Comparison of ENCODE assay signal across 11 cellular contexts in genomic region chr6:113120214-113120576, GRCh38.
A peak's percentile ranks its signal among the peaks of the same experiment; 100 is the strongest.
DNase-seq lines count a peak whose midpoint lies in the region; TF ChIP-seq lines count a peak whose summit lies in the region.
"Had no signal": no experiment of that assay in that cellular context is flagged by ENCODE, and none has a peak within 500 bp of the region (broad histone marks: within the 10 kb centered on the region; RNA-seq: fewer than 3 reads in every experiment).

No MANE protein-coding gene starts in this region.

- peak; percentile 18 for DNase-seq in ACHN
- DNase-seq in adipocyte (ENCODE audit: low read depth), result peak; percentile 93
- DNase-seq in islet precursor cell, result peak; percentile 51
- DNase-seq in HuH-7.5 (ENCODE audit: low spot score), result no peak
- no peak for DNase-seq in posterior vena cava (ENCODE audit: low spot score)
- DNase-seq in activated CD8-positive, alpha-beta memory T cell treated with anti-CD3 and anti-CD28 coated beads, Interleukin-2, amount 50 U/mL, for 4 hours, result no peak
- no peak for DNase-seq in GDM1 (lab: John Stamatoyannopoulos, UW)
- DNase-seq: left colon, NCI-H2081 had no signal

- intact Hi-C loops in posterior vena cava (cut with DNase I), result no loop called here

- TF ChIP-seq EP300 in Ishikawa (IDR thresholded peaks at IDR 0.05; ENCODE audit: borderline replicate concordance), result peak; percentile 16; the same call in 1 of the 2 replicates

- no peak overlapping the region for H3K4me3 ChIP-seq in adipocyte (ENCODE audit: low read length)
- H3K4me3 ChIP-seq: BLaER1 had no signal

- peaks cover 11% of the 10 kb centered on the region for H3K9me3 ChIP-seq in adipocyte (ENCODE audit: control insufficient read depth, low read length)
- H3K9me3 ChIP-seq: BLaER1 had no signal

- in situ Hi-C loops in ACHN (cut with HindIII; ENCODE audit: low pct_ligation_motif_present, low pct_unique_long_range_greater_than_20kb, low sequenced_read_pairs), result no loop called here

- H3K4me1 ChIP-seq in adipocyte (ENCODE audit: control insufficient read depth, insufficient read depth, low read length), result peaks cover 28% of the 10 kb centered on the region
- H3K4me1 ChIP-seq: BLaER1 had no signal

- no peaks in the 10 kb centered on the region for H3K27me3 ChIP-seq in adipocyte (replicated peaks; ENCODE audit: control insufficient read depth, insufficient read depth, low read length)
- H3K27me3 ChIP-seq: BLaER1 had no signal

- TF ChIP-seq RAD21 in Ishikawa (IDR thresholded peaks at IDR 0.05; ENCODE audit: low read depth), result no peak

- H3K9ac ChIP-seq in adipocyte (ENCODE audit: low read length), result no peak overlapping the region
- H3K9ac ChIP-seq: BLaER1 had no signal

- H3K36me3 ChIP-seq in adipocyte (ENCODE audit: control insufficient read depth, insufficient read depth, low read length, severe bottlenecking), result no peaks in the 10 kb centered on the region
- H3K36me3 ChIP-seq: BLaER1 had no signal

TF ChIP-seq in Ishikawa, 13 proteins besides CTCF, POLR2A, EP300 and RAD21:
- TF ChIP-seq NFIC (IDR thresholded peaks at IDR 0.05) (0 out of 2 replicates have a peak, but pooled peaks have one; percentile 21), TEAD4 (IDR thresholded peaks at IDR 0.05) (peak; percentile 50; the same call in 1 of the 2 replicates), TCF12 (IDR thresholded peaks at IDR 0.05; ENCODE audit: low read depth) (peak; percentile 46; the same call in 1 of the 2 replicates), REST (IDR thresholded peaks at IDR 0.05; ENCODE audit: low read depth) (no peak), USF1 (IDR thresholded peaks at IDR 0.05) (no peak), CEBPB (IDR thresholded peaks at IDR 0.05) (peak; percentile 71), FOXM1 (IDR thresholded peaks at IDR 0.05; ENCODE audit: borderline replicate concordance, low read depth) (no peak; the same call in 1 of the 2 replicates)

Comparison
In these comparisons a context has a peak if more than half of its experiments do, and no peak if none do; other contexts are left out.
1. DNase-seq: peak in ACHN (single experiment), adipocyte (single experiment) and islet precursor cell (single experiment); none in HuH-7.5 (single experiment), posterior vena cava (single experiment), activated CD8-positive, alpha-beta memory T cell treated with anti-CD3 and anti-CD28 coated beads, Interleukin-2, amount 50 U/mL, for 4 hours (single experiment) and GDM1 (single experiment).